In the genomic region with DNA sequence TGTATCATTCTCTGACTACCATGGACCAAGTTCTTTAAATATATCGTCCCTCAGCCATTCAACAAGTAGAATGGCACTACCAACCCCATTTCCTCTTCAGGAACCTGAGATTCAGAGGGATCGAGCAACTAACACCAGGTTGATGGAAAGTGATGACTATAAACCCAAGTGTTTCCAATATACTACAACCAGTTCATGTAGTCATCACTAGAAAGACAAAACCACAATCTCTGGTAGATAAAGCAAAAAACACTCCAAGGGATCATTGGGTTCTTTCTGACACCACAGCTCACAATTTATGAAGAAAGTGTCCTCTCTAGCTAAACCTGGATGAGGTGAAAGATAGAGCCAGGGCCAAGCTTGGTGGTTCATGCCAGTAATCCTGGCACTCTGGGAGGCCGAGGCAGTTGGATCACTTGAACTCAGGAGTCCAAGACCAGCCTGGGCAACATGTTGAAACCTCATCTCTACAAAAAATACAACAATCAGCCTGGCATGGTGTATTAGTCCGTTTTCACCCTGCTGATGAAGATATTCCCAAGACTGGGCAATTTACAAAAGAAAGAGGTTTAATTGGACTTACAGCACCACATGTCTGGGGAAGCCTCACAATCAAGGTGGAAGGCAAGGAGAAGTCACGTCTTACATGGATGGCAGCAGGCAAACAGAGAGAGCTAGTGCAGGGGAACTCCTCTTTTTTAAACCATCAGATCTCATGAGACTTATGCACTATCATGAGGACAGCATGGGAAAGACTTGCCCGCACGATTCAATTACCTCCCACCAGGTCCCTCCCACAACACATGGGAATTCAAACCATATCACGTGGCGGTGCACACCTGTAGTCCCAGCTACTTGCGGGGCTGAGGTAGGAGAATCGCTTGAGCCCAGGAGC, we compare ENCODE assay signal across 22 cellular contexts. TPM values are rescaled to one million over a fixed set of nuclear protein-coding genes. Genes with fewer than 3 reads are reported as not detected.
DNase-seq lines count a peak whose midpoint lies in the region; ATAC-seq lines count a peak whose summit lies in the region.
"Had no signal": no experiment of that assay in that cellular context is flagged by ENCODE, and none has a peak within 500 bp of the region (broad histone marks: within the 10 kb centered on the region; RNA-seq: fewer than 3 reads in every experiment).

No MANE protein-coding gene starts in this region.

- peaks cover 5% of the 10 kb centered on the region; the same call in 1 of the 2 replicates for H3K36me3 ChIP-seq in Karpas-422 (ENCODE audit: insufficient read depth, low read length)
- H3K36me3 ChIP-seq: heart left ventricle, MG63, right atrium auricular region had no signal

- no peaks in the 10 kb centered on the region for H3K27me3 ChIP-seq in Karpas-422 (ENCODE audit: low read length)
- H3K27me3 ChIP-seq: heart left ventricle, MG63, right atrium auricular region had no signal

- peaks cover 55 to 67% of the 10 kb centered on the region in 2 donors for H3K36me3 Mint-ChIP-seq in activated naive CD4-positive, alpha-beta T cell treated with anti-CD3 and anti-CD28 coated beads, Interleukin-2, amount 50 U/mL, for 72 hours
- H3K36me3 Mint-ChIP-seq: type B pancreatic cell had no signal

- H2AFZ ChIP-seq in Karpas-422 (ENCODE audit: low read length): no peak overlapping the region

- peak; percentile 29 for DNase-seq in activated naive CD4-positive, alpha-beta T cell treated with Interleukin-2 at 50 U/mL for 16 hours
- no peak for DNase-seq in activated naive CD4-positive, alpha-beta T cell (lab: John Stamatoyannopoulos, UW)
- peak in 1 of 2 donors; percentile 28 for DNase-seq in activated naive CD4-positive, alpha-beta T cell treated with anti-CD3 and anti-CD28 coated beads, Interleukin-2, amount 50 U/mL, for 72 hours (ENCODE audit: low spot score in 2 of 2)
- no peak for DNase-seq in stimulated activated naive CD8-positive, alpha-beta T cell treated with anti-CD3 and anti-CD28 coated beads, Interleukin-15, amount 100 ng/mL, for 72 hours
- DNase-seq in inferior parietal cortex (ENCODE audit: extremely low spot score) (no peak), Karpas-422 (no peak)
- DNase-seq: anterior cingulate cortex; central memory CD4-positive, alpha-beta T cell; DMS79 treated with DMSO at 0.1 percent for 48 hours; heart left ventricle; MG63; NCI-H1694; NCI-H774; OCI-M1; SHP77 treated with DMSO at 0.1 percent for 48 hours had no signal

- no peaks in the 10 kb centered on the region for H4K20me1 ChIP-seq in Karpas-422 (ENCODE audit: insufficient read depth, low read depth, low read length)

- no peaks in the 10 kb centered on the region for H3K27me3 Mint-ChIP-seq in stimulated activated naive CD8-positive, alpha-beta T cell treated with anti-CD3 and anti-CD28 coated beads, Interleukin-15, amount 100 ng/mL, for 72 hours
- H3K27me3 Mint-ChIP-seq: stimulated activated naive CD8-positive, alpha-beta T cell treated with anti-CD3 and anti-CD28 coated beads, Interleukin-15, Interleukin-2, amounts not matched to agents 100 ng/mL and 50 ng/mL, for 24 hours; type B pancreatic cell had no signal

- ATAC-seq in HG02610 (IDR thresholded peaks at IDR 0.05; ENCODE audit: unreplicated experiment) (peak; percentile 23), GM21576 (IDR thresholded peaks at IDR 0.05; ENCODE audit: unreplicated experiment) (no peak)
- ATAC-seq in activated naive CD4-positive, alpha-beta T cell treated with anti-CD3 and anti-CD28 coated beads, Interleukin-2, amount 50 U/mL, for 72 hours: peak; percentile 62 to 73
- peak; percentile 64 for ATAC-seq in stimulated activated naive CD8-positive, alpha-beta T cell treated with anti-CD3 and anti-CD28 coated beads, Interleukin-15, amount 100 ng/mL, for 72 hours
- ATAC-seq: heart left ventricle, HepG2 had no signal

- H3K9me3 Mint-ChIP-seq in activated naive CD4-positive, alpha-beta T cell treated with anti-CD3 and anti-CD28 coated beads, Interleukin-2, amount 50 U/mL, for 72 hours: peaks cover 4 to 18% of the 10 kb centered on the region in 2 donors
- H3K9me3 Mint-ChIP-seq in stimulated activated naive CD8-positive, alpha-beta T cell treated with anti-CD3 and anti-CD28 coated beads, Interleukin-15, amount 100 ng/mL, for 72 hours: peaks cover 20 to 24% of the 10 kb centered on the region in 2 donors
- H3K9me3 Mint-ChIP-seq: type B pancreatic cell had no signal

- no peak overlapping the region for H3K4me2 ChIP-seq in Karpas-422 (ENCODE audit: low read depth, low read length, poor library complexity, severe bottlenecking)

- H3K4me1 Mint-ChIP-seq in stimulated activated naive CD8-positive, alpha-beta T cell treated with anti-CD3 and anti-CD28 coated beads, Interleukin-15, amount 100 ng/mL, for 72 hours: peaks cover 48% of the 10 kb centered on the region

- H3K27ac Mint-ChIP-seq in activated naive CD4-positive, alpha-beta T cell treated with anti-CD3 and anti-CD28 coated beads, Interleukin-2, amount 50 U/mL, for 72 hours: no peak overlapping the region
- peak overlapping the region; percentile 95 to 97 for H3K27ac Mint-ChIP-seq in stimulated activated naive CD8-positive, alpha-beta T cell treated with anti-CD3 and anti-CD28 coated beads, Interleukin-15, amount 100 ng/mL, for 72 hours
- H3K27ac Mint-ChIP-seq: stimulated activated naive CD8-positive, alpha-beta T cell treated with anti-CD3 and anti-CD28 coated beads, Interleukin-15, Interleukin-2, amounts not matched to agents 100 ng/mL and 50 ng/mL, for 24 hours; type B pancreatic cell had no signal

- H3K4me3 ChIP-seq in Karpas-422 (ENCODE audit: low read length): no peak overlapping the region
- H3K4me3 ChIP-seq: MG63, right atrium auricular region had no signal

- no peaks in the 10 kb centered on the region for H3K79me2 ChIP-seq in Karpas-422 (ENCODE audit: low read length)

- peaks cover 5% of the 10 kb centered on the region; the same call in 1 of the 2 replicates for H3K9me3 ChIP-seq in Karpas-422 (ENCODE audit: low read length)
- H3K9me3 ChIP-seq: heart left ventricle, MG63, right atrium auricular region had no signal

- H3K4me3 Mint-ChIP-seq in stimulated activated naive CD8-positive, alpha-beta T cell treated with anti-CD3 and anti-CD28 coated beads, Interleukin-15, amount 100 ng/mL, for 72 hours: peak overlapping the region in 1 of 2 donors; percentile 86
- H3K4me3 Mint-ChIP-seq: CD14-positive monocyte; stimulated activated naive CD8-positive, alpha-beta T cell treated with anti-CD3 and anti-CD28 coated beads, Interleukin-15, Interleukin-2, amounts not matched to agents 100 ng/mL and 50 ng/mL, for 24 hours; type B pancreatic cell had no signal

- peaks cover 12% of the 10 kb centered on the region for H3K4me1 ChIP-seq in Karpas-422 (ENCODE audit: low read length)

- no peaks in the 10 kb centered on the region for H3K9me2 ChIP-seq in Karpas-422 (replicated peaks; ENCODE audit: insufficient read depth, low read length)

- H3K9ac ChIP-seq in Karpas-422 (ENCODE audit: low read length): no peak overlapping the region

- H3K27ac ChIP-seq in Karpas-422 (ENCODE audit: low read length): no peak overlapping the region
- H3K27ac ChIP-seq: right atrium auricular region had no signal

RNA-seq across cellular contexts. Expression of a gene that starts 2.2 kb away (rescaled TPM):
- total RNA-seq in activated naive CD4-positive, alpha-beta T cell treated with anti-CD3 and anti-CD28 coated beads, Interleukin-2, amount 50 U/mL, for 72 hours: 10 to 100 TPM; 42.4 to 86.5 TPM
- total RNA-seq in Karpas-422 (2014; rRNA removed; shearing (Covaris generic); ENCODE audit: low replicate concordance): 5.1 and 6.4 TPM in 2 replicates

Comparison
In these comparisons a context has a peak if more than half of its experiments do, and no peak if none do; other contexts are left out.
1. H3K27ac Mint-ChIP-seq: peak in stimulated activated naive CD8-positive, alpha-beta T cell treated with anti-CD3 and anti-CD28 coated beads, Interleukin-15, amount 100 ng/mL, for 72 hours (2 of 2); none in activated naive CD4-positive, alpha-beta T cell treated with anti-CD3 and anti-CD28 coated beads, Interleukin-2, amount 50 U/mL, for 72 hours (0 of 2).